In genomic region chr1:201491896-201492511, GRCh38 we compare ENCODE assay signal across 12 cellular contexts. TPM values are rescaled to one million over a fixed set of nuclear protein-coding genes. Genes with fewer than 3 reads are reported as not detected.
DNase-seq lines count a peak whose midpoint lies in the region; ATAC-seq and TF ChIP-seq lines count a peak whose summit lies in the region.
"Had no signal": no experiment of that assay in that cellular context is flagged by ENCODE, and none has a peak within 500 bp of the region (broad histone marks: within the 10 kb centered on the region; RNA-seq: fewer than 3 reads in every experiment).

No MANE protein-coding gene starts in this region.

- no peak overlapping the region for H3K4me3 Mint-ChIP-seq in activated naive CD8-positive, alpha-beta T cell treated with anti-CD3 and anti-CD28 coated beads, Interleukin-2, amount 50 U/mL, for 24 hours
- H3K4me3 Mint-ChIP-seq: T-helper 1 cell treated with Interleukin-12 subunit alpha and Interleukin-12 subunit beta and Interleukin-4 antibody, amounts not matched to agents 30 μg/mL and 1 μg/mL, for 36 hours had no signal

- no peaks in the 10 kb centered on the region for H4K20me1 ChIP-seq in fibroblast of lung (ENCODE audit: control insufficient read depth, extremely low read depth, insufficient read depth, low read length)

- peaks cover 0 to 89% of the 10 kb centered on the region in 2 donors for H3K4me1 ChIP-seq in right atrium auricular region
- peaks cover 64% of the 10 kb centered on the region for H3K4me1 ChIP-seq in fibroblast of lung (ENCODE audit: control insufficient read depth, extremely low read depth, insufficient read depth, low read length)
- H3K4me1 ChIP-seq in gastrocnemius medialis: peaks cover 57 to 65% of the 10 kb centered on the region in 2 donors

- no peak overlapping the region for H3K27ac Mint-ChIP-seq in activated naive CD8-positive, alpha-beta T cell treated with anti-CD3 and anti-CD28 coated beads, Interleukin-2, amount 50 U/mL, for 24 hours
- H3K27ac Mint-ChIP-seq: T-helper 1 cell treated with Interleukin-12 subunit alpha and Interleukin-12 subunit beta and Interleukin-4 antibody, amounts not matched to agents 30 μg/mL and 1 μg/mL, for 36 hours had no signal

- no peak for DNase-seq in right atrium auricular region (ENCODE audit: low spot score)
- no peak for DNase-seq in left ventricle myocardium superior
- no peak for DNase-seq in fibroblast of lung (ENCODE audit: low read depth in 2 of 2)
- no peak for DNase-seq in gastrocnemius medialis
- no peak for DNase-seq in NCI-H1048 (lab: John Stamatoyannopoulos, UW)
- no peak for DNase-seq in NCI-H2196 treated with DMSO at 0.1 percent for 48 hours (lab: John Stamatoyannopoulos, UW; ENCODE audit: unreplicated experiment)
- DNase-seq in activated naive CD8-positive, alpha-beta T cell treated with anti-CD3 and anti-CD28 coated beads, Interleukin-2, amount 50 U/mL, for 24 hours: no peak
- no peak for DNase-seq in activated effector memory CD4-positive, alpha-beta T cell treated with Interleukin-2 at 50 U/mL for 16 hours
- DNase-seq: DMS153, NCI-H446, right lobe of liver had no signal

- no peak overlapping the region for H3K4me2 ChIP-seq in fibroblast of lung (ENCODE audit: extremely low read depth, insufficient read depth, low read length)

- ATAC-seq in left ventricle myocardium superior: no peak
- ATAC-seq in gastrocnemius medialis: no peak
- no peak for ATAC-seq in activated naive CD8-positive, alpha-beta T cell treated with anti-CD3 and anti-CD28 coated beads, Interleukin-2, amount 50 U/mL, for 24 hours
- ATAC-seq: right lobe of liver had no signal

- H3K27me3 ChIP-seq in right atrium auricular region (no peaks in the 10 kb centered on the region), fibroblast of lung (ENCODE audit: control insufficient read depth, insufficient read depth, low read length) (no peaks in the 10 kb centered on the region), gastrocnemius medialis (no peaks in the 10 kb centered on the region)
- H3K27me3 ChIP-seq: right lobe of liver had no signal

- H3K4me3 ChIP-seq in right atrium auricular region (no peak overlapping the region), fibroblast of lung (replicated peaks in 1 of 4; ENCODE audit: control extremely low read depth in 1 of 4, insufficient read depth in 1 of 4, low read depth in 3 of 4, low read length in 4 of 4) (no peak overlapping the region), gastrocnemius medialis (no peak overlapping the region)
- H3K4me3 ChIP-seq: right lobe of liver had no signal

- H3K9me3 Mint-ChIP-seq in activated naive CD8-positive, alpha-beta T cell treated with anti-CD3 and anti-CD28 coated beads, Interleukin-2, amount 50 U/mL, for 24 hours: no peaks in the 10 kb centered on the region
- H3K9me3 Mint-ChIP-seq: T-helper 1 cell treated with Interleukin-12 subunit alpha and Interleukin-12 subunit beta and Interleukin-4 antibody, amounts not matched to agents 30 μg/mL and 1 μg/mL, for 36 hours had no signal

- H3K36me3 ChIP-seq in right atrium auricular region (peaks cover 49% of the 10 kb centered on the region), fibroblast of lung (ENCODE audit: control insufficient read depth, insufficient read depth, low read length) (peaks cover 26% of the 10 kb centered on the region), gastrocnemius medialis (no peaks in the 10 kb centered on the region)

- H3K36me3 Mint-ChIP-seq in activated naive CD8-positive, alpha-beta T cell treated with anti-CD3 and anti-CD28 coated beads, Interleukin-2, amount 50 U/mL, for 24 hours (ENCODE audit: low read depth): peaks cover 32% of the 10 kb centered on the region

- H3K27ac ChIP-seq in right atrium auricular region (peak overlapping the region; percentile 20 to 30), fibroblast of lung (ENCODE audit: insufficient read depth, low read length) (peak overlapping the region; percentile 13), gastrocnemius medialis (peak overlapping the region; percentile 22 to 77 (median 49))

- H2AFZ ChIP-seq in fibroblast of lung (ENCODE audit: low read length): no peak overlapping the region

- TF ChIP-seq CTCF in right atrium auricular region (IDR thresholded peaks at IDR 0.05) (no peak), fibroblast of lung (conservative IDR thresholded peaks at IDR 0.05 in 1 of 2, IDR thresholded peaks at IDR 0.05 in 1 of 2; ENCODE audit: low read depth in 1 of 2, low read length in 2 of 2) (no peak), gastrocnemius medialis (IDR thresholded peaks at IDR 0.05 in 4 of 5, conservative IDR thresholded peaks at IDR 0.05 in 1 of 5) (no peak)

- H3K9me3 ChIP-seq in right atrium auricular region (no peaks in the 10 kb centered on the region), fibroblast of lung (ENCODE audit: control insufficient read depth, insufficient read depth, low read depth, low read length) (no peaks in the 10 kb centered on the region), gastrocnemius medialis (no peaks in the 10 kb centered on the region)
- H3K9me3 ChIP-seq: right lobe of liver had no signal

- H3K27me3 Mint-ChIP-seq in activated naive CD8-positive, alpha-beta T cell treated with anti-CD3 and anti-CD28 coated beads, Interleukin-2, amount 50 U/mL, for 24 hours: no peaks in the 10 kb centered on the region

- in situ Hi-C loops in gastrocnemius medialis (cut with MboI; ENCODE audit: low sequenced_read_pairs in 4 of 4): no loop called here

- no peaks in the 10 kb centered on the region for H3K4me1 Mint-ChIP-seq in activated naive CD8-positive, alpha-beta T cell treated with anti-CD3 and anti-CD28 coated beads, Interleukin-2, amount 50 U/mL, for 24 hours

- H3K9ac ChIP-seq in fibroblast of lung (ENCODE audit: insufficient read depth, low read length): no peak overlapping the region

- intact Hi-C loops in left ventricle myocardium superior (cut with micrococcal nuclease) (no loop called here), gastrocnemius medialis (cut with DNase I; ENCODE audit: low total_unique reads) (no loop called here)

- peaks cover 24% of the 10 kb centered on the region for H3K79me2 ChIP-seq in fibroblast of lung (ENCODE audit: control insufficient read depth, insufficient read depth, low read length)

- TF ChIP-seq POLR2A in gastrocnemius medialis (IDR thresholded peaks at IDR 0.05): no peak

RNA-seq across cellular contexts. Expression of gene CSRP1, which starts 14.9 kb away (rescaled TPM):
- 100 to 1,000 TPM; 138 to 719 TPM for total RNA-seq in right atrium auricular region
- total RNA-seq in left ventricle myocardium superior: 41.4 TPM
- 158 and 195 TPM in 2 replicates for total RNA-seq in fibroblast of lung
- 438 and 1,081 TPM in 2 replicates for polyA plus RNA-seq in fibroblast of lung
- polyA plus RNA-seq in fibroblast of lung (2012): 450 and 1,109 TPM in 2 replicates
- 886 and 2,174 TPM in 2 replicates for polyA minus RNA-seq in fibroblast of lung (ENCODE audit: low replicate concordance)
- total RNA-seq in gastrocnemius medialis: 10 to 100 TPM; 22.7 to 91.1 (median 68.9) TPM

RNA-seq across cellular contexts. Expression of gene PHLDA3, which starts 23.0 kb away (rescaled TPM):
- total RNA-seq in right atrium auricular region (10 to 100 TPM; 29.5 to 31.9 TPM), left ventricle myocardium superior (20.4 TPM), fibroblast of lung (138 and 141 TPM in 2 replicates), gastrocnemius medialis (10 to 100 TPM in 3 of 4 donors, 1 to 10 TPM in 1; 7.4 to 91.8 (median 62.7) TPM)
- 25.9 and 26.5 TPM in 2 replicates for polyA plus RNA-seq in fibroblast of lung
- 57.8 and 74.3 TPM in 2 replicates for polyA plus RNA-seq in fibroblast of lung (2012)
- 18.9 and 32.3 TPM in 2 replicates for polyA minus RNA-seq in fibroblast of lung (ENCODE audit: low replicate concordance)

RNA-seq across cellular contexts. Expression of gene NAV1, which starts 46.9 kb away (rescaled TPM):
- total RNA-seq in right atrium auricular region (10 to 100 TPM; 16.3 to 32.1 TPM), left ventricle myocardium superior (63.3 TPM), fibroblast of lung (7.2 and 19.8 TPM in 2 replicates), gastrocnemius medialis (1 to 10 TPM; 4.2 to 9.1 (median 7.1) TPM)
- polyA plus RNA-seq in fibroblast of lung: 64.0 and 66.5 TPM in 2 replicates
- 65.3 and 96.6 TPM in 2 replicates for polyA plus RNA-seq in fibroblast of lung (2012)
- 355 and 377 TPM in 2 replicates for polyA minus RNA-seq in fibroblast of lung (ENCODE audit: low replicate concordance)
